15 cellular contexts compared by ENCODE assay signal in genomic region chr2:191910518-191910917, GRCh38.
DNase-seq lines count a peak whose midpoint lies in the region; ATAC-seq and TF ChIP-seq lines count a peak whose summit lies in the region.
"Had no signal": no experiment of that assay in that cellular context is flagged by ENCODE, and none has a peak within 500 bp of the region (broad histone marks: within the 10 kb centered on the region; RNA-seq: fewer than 3 reads in every experiment).

No MANE protein-coding gene starts in this region.

- H3K4me1 Mint-ChIP-seq in GM23338: peaks cover 38% of the 10 kb centered on the region
- H3K4me1 Mint-ChIP-seq: activated CD8-positive, alpha-beta memory T cell treated with anti-CD3 and anti-CD28 coated beads, Interleukin-2, amount 10 ng/mL, durations not matched to agents 7 days and 5 days; nephron; T-cell had no signal

- no peak overlapping the region for H3K4me3 Mint-ChIP-seq in GM23338
- H3K4me3 Mint-ChIP-seq: activated CD8-positive, alpha-beta memory T cell treated with anti-CD3 and anti-CD28 coated beads, Interleukin-2, amount 10 ng/mL, durations not matched to agents 7 days and 5 days; brain; nephron; T-cell had no signal

- no peak for DNase-seq in GM23338 (ENCODE audit: low spot score)
- peak; percentile 40 for DNase-seq in RKO (ENCODE audit: low spot score)
- peak; percentile 59 for DNase-seq in choroid plexus epithelial cell (ENCODE audit: low read depth)
- DNase-seq in renal cortical epithelial cell (ENCODE audit: low read depth): peak; percentile 70
- DNase-seq in T1000 (lab: John Stamatoyannopoulos, UW): no peak
- no peak for DNase-seq in stimulated activated CD4-positive, alpha-beta T cell treated with anti-CD3 and anti-CD28 coated beads, Interleukin-1b, Interleukin-23, amount 100 ng/mL, for 48 hours
- DNase-seq in activated CD8-positive, alpha-beta memory T cell treated with anti-CD3 and anti-CD28 coated beads for 24 hours: no peak
- DNase-seq: activated CD8-positive, alpha-beta memory T cell treated with anti-CD3 and anti-CD28 coated beads, Interleukin-2, amount 10 ng/mL, durations not matched to agents 7 days and 5 days; DMS153; NCI-H1417; NCI-H774; T-cell had no signal

- H3K79me2 ChIP-seq in GM23338 (replicated peaks; ENCODE audit: insufficient read depth): no peaks in the 10 kb centered on the region

- H4K20me1 ChIP-seq in GM23338 (replicated peaks; ENCODE audit: insufficient read depth): no peaks in the 10 kb centered on the region

- H3F3A ChIP-seq in GM23338 (replicated peaks; ENCODE audit: low read depth): no peaks in the 10 kb centered on the region

- H3K4me2 ChIP-seq in GM23338: no peak overlapping the region

- no peaks in the 10 kb centered on the region for H3K9me3 Mint-ChIP-seq in GM23338
- H3K9me3 Mint-ChIP-seq: brain, nephron, T-cell had no signal

- H3K27ac ChIP-seq in GM23338 (ENCODE audit: low read depth): no peak overlapping the region

- H2AFZ ChIP-seq in GM23338: peak overlapping the region; percentile 61; the same call in 1 of the 2 replicates

- peaks cover 2% of the 10 kb centered on the region for H3K27me3 Mint-ChIP-seq in GM23338 (ENCODE audit: insufficient read depth, low read depth, poor library complexity)

- peaks cover 16% of the 10 kb centered on the region for H3K4me1 ChIP-seq in GM23338 (ENCODE audit: insufficient read depth)

- H3K9me2 ChIP-seq in GM23338 (ENCODE audit: insufficient read depth): no peaks in the 10 kb centered on the region

- H3K36me3 Mint-ChIP-seq in GM23338 (ENCODE audit: low read depth): no peaks in the 10 kb centered on the region
- H3K36me3 Mint-ChIP-seq: activated CD8-positive, alpha-beta memory T cell treated with anti-CD3 and anti-CD28 coated beads, Interleukin-2, amount 10 ng/mL, durations not matched to agents 7 days and 5 days; brain; T-cell had no signal

- no peak overlapping the region for H3K27ac Mint-ChIP-seq in GM23338
- H3K27ac Mint-ChIP-seq: activated CD8-positive, alpha-beta memory T cell treated with anti-CD3 and anti-CD28 coated beads, Interleukin-2, amount 10 ng/mL, durations not matched to agents 7 days and 5 days; brain; nephron; T-cell had no signal

- H3K4me3 ChIP-seq in GM23338 (no peak overlapping the region), choroid plexus epithelial cell (ENCODE audit: low read depth, low read length) (no peak overlapping the region)

- ATAC-seq in GM23338: no peak
- ATAC-seq: activated CD8-positive, alpha-beta memory T cell treated with anti-CD3 and anti-CD28 coated beads, Interleukin-2, amount 10 ng/mL, durations not matched to agents 7 days and 5 days; esophagus mucosa; T-cell had no signal

- TF ChIP-seq CTCF in GM23338 (conservative IDR thresholded peaks at IDR 0.05; ENCODE audit: low read depth in 2 of 2) (no peak), choroid plexus epithelial cell (conservative IDR thresholded peaks at IDR 0.05; ENCODE audit: low read depth, low read length) (no peak)

- no peaks in the 10 kb centered on the region for H3K27me3 ChIP-seq in GM23338 (ENCODE audit: insufficient read depth)

- H3K36me3 ChIP-seq in GM23338 (ENCODE audit: insufficient read depth): no peaks in the 10 kb centered on the region

TF ChIP-seq in GM23338, 12 proteins besides CTCF, POLR2A, EP300 and RAD21 (continues in another document):
- TF ChIP-seq STAT1 (IDR thresholded peaks at IDR 0.05; ENCODE audit: unreplicated experiment) (no peak), REST (IDR thresholded peaks at IDR 0.05; ENCODE audit: unreplicated experiment) (no peak), POLR2AphosphoS5 (IDR thresholded peaks at IDR 0.05; ENCODE audit: low read depth) (no peak), EZH2phosphoT487 (IDR thresholded peaks at IDR 0.05; ENCODE audit: unreplicated experiment) (no peak), NANOG (IDR thresholded peaks at IDR 0.05; ENCODE audit: borderline replicate concordance) (no peak), JUNB (IDR thresholded peaks at IDR 0.05; ENCODE audit: unreplicated experiment) (no peak), ZNF114 (CRISPR knock-in tag; IDR thresholded peaks at IDR 0.05) (no peak), EZH2 (IDR thresholded peaks at IDR 0.05; ENCODE audit: low read depth, unreplicated experiment) (no peak), ETS1 (IDR thresholded peaks at IDR 0.05) (no peak)

Comparison
In these comparisons a context has a peak if more than half of its experiments do, and no peak if none do; other contexts are left out.
1. DNase-seq: peak in RKO (single experiment), choroid plexus epithelial cell (single experiment) and renal cortical epithelial cell (single experiment); none in GM23338 (single experiment), T1000 (single experiment), stimulated activated CD4-positive, alpha-beta T cell treated with anti-CD3 and anti-CD28 coated beads, Interleukin-1b, Interleukin-23, amount 100 ng/mL, for 48 hours (single experiment) and activated CD8-positive, alpha-beta memory T cell treated with anti-CD3 and anti-CD28 coated beads for 24 hours (single experiment).